31 cellular contexts compared by ENCODE assay signal in genomic region chr15:82846621-82847020, GRCh38. TPM values are rescaled to one million over a fixed set of nuclear protein-coding genes. Genes with fewer than 3 reads are reported as not detected.
"Had no signal": no experiment of that assay in that cellular context is flagged by ENCODE, and none has a peak within 500 bp of the region (broad histone marks: within the 10 kb centered on the region; RNA-seq: fewer than 3 reads in every experiment).

No MANE protein-coding gene starts in this region.

- H3K4me3 ChIP-seq: MG63, SK-N-MC had no signal

- H3K36me3 ChIP-seq: MG63 had no signal

- H3K27me3 ChIP-seq: MG63 had no signal

- H3K9me3 Mint-ChIP-seq: activated naive CD4-positive, alpha-beta T cell treated with anti-CD3 and anti-CD28 coated beads for 36 hours; activated T-cell treated with anti-CD3 and anti-CD28 coated beads, Interleukin-2, amount 50 U/mL, for 24 hours; activated T-helper 1 cell treated with anti-CD3 and anti-CD28 coated beads, Interleukin-12 subunit alpha, Interleukin-12 subunit beta, Interleukin-2, Interleukin-4 antibody, amounts not matched to agents 30 ng/mL and 10 ng/mL and 1 ng/mL, durations not matched to agents 14 hours and 24 hours and 36 hours; central memory CD8-positive, alpha-beta T cell had no signal

- ATAC-seq: activated CD4-positive, alpha-beta T cell treated with anti-CD3 and anti-CD28 coated beads for 36 hours; activated CD8-positive, alpha-beta memory T cell treated with anti-CD3 and anti-CD28 coated beads, Interleukin-2, amount 10 ng/mL, durations not matched to agents 7 days and 5 days; PC-3; T-cell had no signal

- H3K27me3 Mint-ChIP-seq: activated naive CD8-positive, alpha-beta T cell; activated T-cell treated with anti-CD3 and anti-CD28 coated beads, Interleukin-2, amount 50 U/mL, for 24 hours; brain; central memory CD8-positive, alpha-beta T cell; T-cell had no signal

- H3K4me3 Mint-ChIP-seq: activated CD4-positive, alpha-beta T cell treated with anti-CD3 and anti-CD28 coated beads for 36 hours; activated CD8-positive, alpha-beta memory T cell treated with anti-CD3 and anti-CD28 coated beads, Interleukin-2, amount 10 ng/mL, durations not matched to agents 7 days and 5 days; activated naive CD4-positive, alpha-beta T cell treated with anti-CD3 and anti-CD28 coated beads for 36 hours; activated naive CD8-positive, alpha-beta T cell; activated T-cell treated with anti-CD3 and anti-CD28 coated beads, Interleukin-2, amount 50 U/mL, for 24 hours; activated T-helper 1 cell treated with anti-CD3 and anti-CD28 coated beads, Interleukin-12 subunit alpha, Interleukin-12 subunit beta, Interleukin-2, Interleukin-4 antibody, amounts not matched to agents 30 ng/mL and 10 ng/mL and 1 ng/mL, durations not matched to agents 14 hours and 24 hours and 36 hours; brain; central memory CD8-positive, alpha-beta T cell; T-cell had no signal

- H3K9me3 ChIP-seq: MG63 had no signal

- FAIRE-seq: astrocyte, RCC 7860, TTC549 had no signal

- H3K4me1 Mint-ChIP-seq: central memory CD8-positive, alpha-beta T cell had no signal

- H3K27ac ChIP-seq: KMS-11, SK-N-MC, WERI-Rb-1 had no signal

- DNase-seq: activated CD4-positive, alpha-beta T cell treated with anti-CD3 and anti-CD28 coated beads for 36 hours; activated gamma-delta T cell; activated naive CD4-positive, alpha-beta T cell treated with anti-CD3 and anti-CD28 coated beads for 36 hours; activated T-cell treated with anti-CD3 and anti-CD28 coated beads, Interleukin-2, amount 50 U/mL, for 24 hours; amygdala; IMR-90; MG63; MV-4-11; NCI-H1105; NCI-H1436; NCI-H1694 treated with DMSO at 0.1 percent for 48 hours; NCI-H2029 treated with DMSO at 0.1 percent for 48 hours; NCI-H345; NCI-H510A; NCI-H526 treated with DMSO at 0.1 percent for 48 hours; PC-3; SIG-M5; T-cell; T-helper 2 cell; T1000; WERI-Rb-1 had no signal

- H3K9ac ChIP-seq: KMS-11 had no signal

- H3K36me3 Mint-ChIP-seq: activated CD8-positive, alpha-beta memory T cell treated with anti-CD3 and anti-CD28 coated beads, Interleukin-2, amount 10 ng/mL, durations not matched to agents 7 days and 5 days had no signal

- H3K4me2 ChIP-seq: KMS-11 had no signal

- H3K27ac Mint-ChIP-seq: activated CD4-positive, alpha-beta T cell treated with anti-CD3 and anti-CD28 coated beads for 36 hours; activated CD8-positive, alpha-beta memory T cell treated with anti-CD3 and anti-CD28 coated beads, Interleukin-2, amount 10 ng/mL, durations not matched to agents 7 days and 5 days; activated naive CD4-positive, alpha-beta T cell treated with anti-CD3 and anti-CD28 coated beads for 36 hours; activated naive CD8-positive, alpha-beta T cell; activated T-cell treated with anti-CD3 and anti-CD28 coated beads, Interleukin-2, amount 50 U/mL, for 24 hours; activated T-helper 1 cell treated with anti-CD3 and anti-CD28 coated beads, Interleukin-12 subunit alpha, Interleukin-12 subunit beta, Interleukin-2, Interleukin-4 antibody, amounts not matched to agents 30 ng/mL and 10 ng/mL and 1 ng/mL, durations not matched to agents 14 hours and 24 hours and 36 hours; brain; T-cell had no signal

RNA-seq across cellular contexts. Expression of gene FSD2, which starts 40.8 kb away (rescaled TPM):
- total RNA-seq: activated CD4-positive, alpha-beta T cell treated with anti-CD3 and anti-CD28 coated beads for 36 hours; activated CD8-positive, alpha-beta memory T cell treated with anti-CD3 and anti-CD28 coated beads, Interleukin-2, amount 10 ng/mL, durations not matched to agents 7 days and 5 days; activated naive CD4-positive, alpha-beta T cell treated with anti-CD3 and anti-CD28 coated beads for 36 hours; activated T-helper 1 cell treated with anti-CD3 and anti-CD28 coated beads, Interleukin-12 subunit alpha, Interleukin-12 subunit beta, Interleukin-2, Interleukin-4 antibody, amounts not matched to agents 30 ng/mL and 10 ng/mL and 1 ng/mL, durations not matched to agents 14 hours and 24 hours and 36 hours; IMR-90; PC-3; T-cell had no signal
- polyA plus RNA-seq: IMR-90 had no signal
